Comparison of ENCODE assay signal across 30 cellular contexts in the genomic region with DNA sequence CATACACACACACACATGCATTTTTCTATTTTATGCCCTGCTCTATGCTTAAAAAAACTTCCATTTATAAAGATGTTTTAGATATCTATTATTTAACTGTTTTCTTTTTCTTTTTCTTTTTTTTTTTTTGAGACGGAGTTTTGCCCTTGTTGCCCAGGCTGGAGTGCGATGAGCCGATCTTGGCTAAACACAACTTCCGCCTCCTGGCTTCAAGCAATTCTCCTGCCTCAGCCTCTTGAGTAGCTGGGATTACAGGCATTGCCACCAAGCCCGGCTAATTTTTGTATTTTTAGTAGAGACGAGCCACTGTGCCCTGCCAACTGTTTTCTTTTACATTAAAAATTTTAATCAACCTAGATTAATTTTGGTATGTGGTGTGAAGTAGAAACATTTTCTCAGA.
"Had no signal": no experiment of that assay in that cellular context is flagged by ENCODE, and none has a peak within 500 bp of the region (broad histone marks: within the 10 kb centered on the region; RNA-seq: fewer than 3 reads in every experiment).

No MANE protein-coding gene starts in this region.

- H3K9me3 ChIP-seq: adrenal gland, ascending aorta, body of pancreas, breast epithelium had no signal

- H3K27ac ChIP-seq: adrenal gland, ascending aorta, body of pancreas, brain microvascular endothelial cell, breast epithelium, cardiac muscle cell had no signal

- H3K27me3 ChIP-seq: adrenal gland, ascending aorta, body of pancreas, brain microvascular endothelial cell, breast epithelium, cardiac muscle cell had no signal

- H3K4me3 ChIP-seq: adrenal gland, ascending aorta, body of pancreas, breast epithelium, cardiac muscle cell had no signal

- DNase-seq: activated effector memory CD4-positive, alpha-beta T cell treated with anti-CD3 and anti-CD28 coated beads, Interleukin-2, amount 50 U/mL, for 16 hours; activated effector memory CD4-positive, alpha-beta T cell treated with Interleukin-2 at 50 U/mL for 16 hours; activated gamma-delta T cell; activated gamma-delta T cell treated with Interleukin-2 at 50 U/mL for 16 hours; activated naive CD4-positive, alpha-beta T cell; activated naive CD4-positive, alpha-beta T cell treated with anti-CD3 and anti-CD28 coated beads for 36 hours; activated naive CD4-positive, alpha-beta T cell treated with anti-CD3 and anti-CD28 coated beads, Interleukin-2, amount 10 ng/mL, durations not matched to agents 7 days and 5 days; activated naive CD4-positive, alpha-beta T cell treated with anti-CD3 and anti-CD28 coated beads, Interleukin-2, amount 50 U/mL, for 16 hours; activated naive CD4-positive, alpha-beta T cell treated with Interleukin-2 at 50 U/mL for 16 hours; activated naive CD8-positive, alpha-beta T cell treated with anti-CD3 and anti-CD28 coated beads for 36 hours; activated naive CD8-positive, alpha-beta T cell treated with anti-CD3 and anti-CD28 coated beads, Interleukin-2, amount 10 ng/mL, durations not matched to agents 7 days and 5 days; activated naive CD8-positive, alpha-beta T cell treated with anti-CD3 and anti-CD28 coated beads, Interleukin-2, amount 50 U/mL, for 24 hours; activated T-cell treated with anti-CD3 and anti-CD28 coated beads, Interleukin-2, amount 50 U/mL, for 1 hour; activated T-cell treated with anti-CD3 and anti-CD28 coated beads, Interleukin-2, amount 50 U/mL, for 24 hours; activated T-cell treated with anti-CD3 and anti-CD28 coated beads, Interleukin-2, amount 50 U/mL, for 4 hours; activated T-cell treated with anti-CD3 and anti-CD28 coated beads, Interleukin-2, amount 50 U/mL, for 48 hours; activated T-cell treated with anti-CD3 and anti-CD28 coated beads, Interleukin-2, amount 50 U/mL, for 72 hours; adrenal gland; amniotic stem cell; amygdala; anterior cingulate cortex; aorta; body of pancreas; brain microvascular endothelial cell; caudate nucleus; central memory CD4-positive, alpha-beta T cell; cerebellar nuclear complex had no signal

- H3K4me1 ChIP-seq: adrenal gland, ascending aorta, body of pancreas, breast epithelium had no signal

- H3K36me3 ChIP-seq: adrenal gland, ascending aorta, brain microvascular endothelial cell, breast epithelium, cardiac muscle cell had no signal
